8 cellular contexts compared by ENCODE assay signal in genomic region chr12:14995583-14996425, GRCh38. TPM values are rescaled to one million over a fixed set of nuclear protein-coding genes. Genes with fewer than 3 reads are reported as not detected.
DNase-seq lines count a peak whose midpoint lies in the region; ATAC-seq and TF ChIP-seq lines count a peak whose summit lies in the region.

No MANE protein-coding gene starts in this region.

- peak overlapping the region; percentile 70 for H2AFZ ChIP-seq in smooth muscle cell (ENCODE audit: low read depth)

- H3K9me3 ChIP-seq in A673 (ENCODE audit: low read depth, low read length, poor library complexity, severe bottlenecking) (no peaks in the 10 kb centered on the region), smooth muscle cell (replicated peaks; ENCODE audit: low read depth) (no peaks in the 10 kb centered on the region)

- H3K27ac ChIP-seq in A673 (ENCODE audit: low read depth, low read length, poor library complexity, severe bottlenecking) (no peak overlapping the region), smooth muscle cell (ENCODE audit: low read depth) (no peak overlapping the region)

- H3K27me3 ChIP-seq in A673 (replicated peaks; ENCODE audit: insufficient read depth, low read depth, low read length, poor library complexity) (no peaks in the 10 kb centered on the region), smooth muscle cell (ENCODE audit: low read depth) (no peaks in the 10 kb centered on the region)

- peak; percentile 71 for DNase-seq in A673 (ENCODE audit: low spot score)
- peak; percentile 86 for DNase-seq in NCI-H1694 treated with DMSO at 0.1 percent for 48 hours (lab: John Stamatoyannopoulos, UW)
- peak; percentile 60 for DNase-seq in glomerular endothelial cell (ENCODE audit: extremely low read depth, low read depth, low spot score)
- DNase-seq in smooth muscle cell (lab: John Stamatoyannopoulos, UW; ENCODE audit: unreplicated experiment): no peak

- TF ChIP-seq CTCF in A673 (conservative IDR thresholded peaks at IDR 0.05; ENCODE audit: low read depth, low read length): peak; percentile 73
- peak; percentile 45 for TF ChIP-seq CTCF in GM12873 (IDR thresholded peaks at IDR 0.05; ENCODE audit: insufficient read depth, low read depth, low read length, missing control alignments)
- TF ChIP-seq CTCF in WI38 (IDR thresholded peaks at IDR 0.05; ENCODE audit: low read depth, low read length): peak; percentile 25; the same call in 1 of the 2 replicates
- TF ChIP-seq CTCF in smooth muscle cell (IDR thresholded peaks at IDR 0.05; ENCODE audit: borderline replicate concordance, insufficient read depth, poor library complexity, severe bottlenecking): peak; percentile 67

- no peaks in the 10 kb centered on the region for H4K20me1 ChIP-seq in smooth muscle cell (ENCODE audit: low read depth)

- H3F3A ChIP-seq in smooth muscle cell (ENCODE audit: low read depth): no peaks in the 10 kb centered on the region

- H3K79me2 ChIP-seq in smooth muscle cell (ENCODE audit: low read depth): no peaks in the 10 kb centered on the region

- intact Hi-C loops in A673 (cut with micrococcal nuclease; ENCODE audit: unreplicated experiment): loop anchor here (1.0 to 10.0 kb wide), 3 partner anchors 151 to 361 kb away; no protein-coding TSS in a partner anchor

- no peak overlapping the region for H3K4me3 ChIP-seq in A673 (ENCODE audit: low read depth, low read length, poor library complexity, severe bottlenecking)
- H3K4me3 ChIP-seq in WI38 (ENCODE audit: low read depth, low read length): no peak overlapping the region
- no peak overlapping the region for H3K4me3 ChIP-seq in smooth muscle cell

- POLR2A ChIA-PET in A673 (lab: Charles Lee; ENCODE audit: low non-redundant PET): no interaction called here

- no peak overlapping the region for H3K4me2 ChIP-seq in smooth muscle cell

- CTCF ChIA-PET in A673 (lab: Charles Lee): interaction anchor here (0.6 to 2.1 kb wide), 15 partner anchors 13 to 1234 kb away, joined by 3 to 13 read pairs (median 5); partner anchors contain the start of genes ART4 and RERG

- ATAC-seq in HG02678 (IDR thresholded peaks at IDR 0.05; ENCODE audit: unreplicated experiment) (no peak), GM19467 (IDR thresholded peaks at IDR 0.05; ENCODE audit: unreplicated experiment) (no peak)

- no peaks in the 10 kb centered on the region for H3K36me3 ChIP-seq in A673 (ENCODE audit: insufficient read depth, low read length, poor library complexity, severe bottlenecking)
- no peaks in the 10 kb centered on the region for H3K36me3 ChIP-seq in smooth muscle cell (ENCODE audit: low read depth)

- no peaks in the 10 kb centered on the region for H3K4me1 ChIP-seq in A673 (ENCODE audit: insufficient read depth, low read length, poor library complexity, severe bottlenecking)
- H3K4me1 ChIP-seq in smooth muscle cell (ENCODE audit: low read depth): no peaks in the 10 kb centered on the region

- H3K9ac ChIP-seq in smooth muscle cell (ENCODE audit: low read depth): no peak overlapping the region

- WGBS in smooth muscle cell (ENCODE audit: low lambda C conversion rate): 96% methylated on average over 3 of the region's 3 CpGs

- BruUV-seq in A673 (replicated peaks; lab: Mats Ljungman, UMichigan): no TSS peak

RNA-seq across cellular contexts. Expression of gene PDE6H, which starts 23.0 kb away (rescaled TPM):
- not detected in 2 replicates for total RNA-seq in A673 (2021)
- not detected in 2 replicates for total RNA-seq in glomerular endothelial cell
- total RNA-seq in smooth muscle cell: not detected in 2 replicates
- polyA plus RNA-seq in smooth muscle cell: not detected in 2 replicates

RNA-seq across cellular contexts. Expression of gene ARHGDIB, which starts 34.4 kb away (rescaled TPM):
- total RNA-seq in A673 (2021) (88.1 and 122 TPM in 2 replicates), glomerular endothelial cell (272 and 438 TPM in 2 replicates), smooth muscle cell (31.5 and 36.4 TPM in 2 replicates)
- polyA plus RNA-seq in smooth muscle cell: 35.8 and 39.2 TPM in 2 replicates

RNA-seq across cellular contexts. Expression of gene ERP27, which starts 57.5 kb away (rescaled TPM):
- total RNA-seq in A673 (2021): not detected in 2 replicates
- not detected in 2 replicates for total RNA-seq in glomerular endothelial cell
- 3.9 and 7.8 TPM in 2 replicates for total RNA-seq in smooth muscle cell
- 2.7 and 12.3 TPM in 2 replicates for polyA plus RNA-seq in smooth muscle cell
